In genomic region chr18:35144628-35145027, GRCh38 we compare ENCODE assay signal across 13 cellular contexts.
A peak's percentile ranks its signal among the peaks of the same experiment; 100 is the strongest.
DNase-seq lines count a peak whose midpoint lies in the region; ATAC-seq lines count a peak whose summit lies in the region.
"Had no signal": no experiment of that assay in that cellular context is flagged by ENCODE, and none has a peak within 500 bp of the region (broad histone marks: within the 10 kb centered on the region; RNA-seq: fewer than 3 reads in every experiment).

No MANE protein-coding gene starts in this region.

- no peak overlapping the region for H3K4me3 Mint-ChIP-seq in central memory CD8-positive, alpha-beta T cell
- H3K4me3 Mint-ChIP-seq in naive thymus-derived CD4-positive, alpha-beta T cell: no peak overlapping the region
- H3K4me3 Mint-ChIP-seq: CD14-positive monocyte had no signal

- no peak overlapping the region for H3K4me3 ChIP-seq in naive thymus-derived CD4-positive, alpha-beta T cell (ENCODE audit: low read length)
- H3K4me3 ChIP-seq: MG63 had no signal

- peak overlapping the region; percentile 38 for H3K27ac Mint-ChIP-seq in central memory CD8-positive, alpha-beta T cell (ENCODE audit: low read depth)
- peak overlapping the region in 6 of 9 donors; percentile 4 to 65 (median 50) for H3K27ac Mint-ChIP-seq in naive thymus-derived CD4-positive, alpha-beta T cell
- H3K27ac Mint-ChIP-seq: CD14-positive monocyte had no signal

- DNase-seq in left ventricle myocardium superior (no peak), Right ventricle myocardium inferior (ENCODE audit: missing footprints) (no peak), substantia nigra (lab: John Stamatoyannopoulos, UW) (no peak), ureter (ENCODE audit: low spot score) (no peak), NCI-H146 treated with DMSO at 0.1 percent for 48 hours (lab: John Stamatoyannopoulos, UW; ENCODE audit: unreplicated experiment) (no peak)
- no peak for DNase-seq in central memory CD8-positive, alpha-beta T cell (ENCODE audit: low spot score in 2 of 2)
- no peak for DNase-seq in naive thymus-derived CD4-positive, alpha-beta T cell
- DNase-seq in stimulated activated CD8-positive, alpha-beta memory T cell treated with anti-CD3 and anti-CD28 coated beads, Interleukin-4, amount 100 ng/mL, for 48 hours: no peak
- DNase-seq: NCI-H1048, SIG-M5 had no signal

- no peaks in the 10 kb centered on the region for H3K27me3 ChIP-seq in naive thymus-derived CD4-positive, alpha-beta T cell (ENCODE audit: control insufficient read depth in 2 of 2, insufficient read depth in 2 of 2, low read length in 2 of 2)
- H3K27me3 ChIP-seq: MG63 had no signal

- peaks cover 0 to 3% (median 0%) of the 10 kb centered on the region in 3 experiments for H3K9me3 ChIP-seq in naive thymus-derived CD4-positive, alpha-beta T cell (ENCODE audit: control insufficient read depth in 2 of 3, low read length in 3 of 3)
- H3K9me3 ChIP-seq: MG63 had no signal

- intact Hi-C loops in left ventricle myocardium superior (cut with micrococcal nuclease): loop anchor here (5.0 to 10.0 kb wide), 2 partner anchors 100 to 137 kb away; partner anchors contain the start of gene MAPRE2
- intact Hi-C loops in Right ventricle myocardium inferior (cut with DNase I): loop anchor here (1.0 to 10.0 kb wide), 3 partner anchors 117 to 260 kb away; no protein-coding TSS in a partner anchor
- intact Hi-C loops in naive thymus-derived CD4-positive, alpha-beta T cell (cut with micrococcal nuclease): loop anchor here (1.0 to 10.0 kb wide), 3 partner anchors 118 to 280 kb away; no protein-coding TSS in a partner anchor

- H3K27me3 Mint-ChIP-seq in central memory CD8-positive, alpha-beta T cell: no peaks in the 10 kb centered on the region
- no peaks in the 10 kb centered on the region for H3K27me3 Mint-ChIP-seq in naive thymus-derived CD4-positive, alpha-beta T cell

- H3K36me3 ChIP-seq in naive thymus-derived CD4-positive, alpha-beta T cell (ENCODE audit: control insufficient read depth in 2 of 3, insufficient read depth in 3 of 3, low read length in 3 of 3): peaks cover 0 to 23% (median 0%) of the 10 kb centered on the region in 3 experiments
- H3K36me3 ChIP-seq: MG63 had no signal

- CTCF ChIA-PET in naive thymus-derived CD4-positive, alpha-beta T cell (lab: Charles Lee): interaction anchor here (5.0 kb wide), 1 partner anchor 118 kb away, joined by 75 read pairs; no protein-coding TSS in a partner anchor

- H3K9me3 Mint-ChIP-seq in central memory CD8-positive, alpha-beta T cell: peaks cover 10% of the 10 kb centered on the region
- H3K9me3 Mint-ChIP-seq in naive thymus-derived CD4-positive, alpha-beta T cell: peaks cover 2 to 16% (median 8%) of the 10 kb centered on the region in 11 donors

- H3K27ac ChIP-seq in naive thymus-derived CD4-positive, alpha-beta T cell (ENCODE audit: low read depth, low read length): no peak overlapping the region
- peak overlapping the region; percentile 30 for H3K27ac ChIP-seq in substantia nigra (ENCODE audit: low read depth, low read length, poor library complexity, severe bottlenecking)
- H3K27ac ChIP-seq: RWPE1 had no signal

- peak; percentile 20 for ATAC-seq in left ventricle myocardium superior
- no peak for ATAC-seq in Right ventricle myocardium inferior
- no peak for ATAC-seq in central memory CD8-positive, alpha-beta T cell (replicated peaks; ENCODE audit: extremely low read depth, poor library complexity, severe bottlenecking)
- no peak for ATAC-seq in naive thymus-derived CD4-positive, alpha-beta T cell

- POLR2A ChIA-PET in naive thymus-derived CD4-positive, alpha-beta T cell (lab: Charles Lee): no interaction called here

- H3K4me1 Mint-ChIP-seq in central memory CD8-positive, alpha-beta T cell: peaks cover 6% of the 10 kb centered on the region
- peaks cover 0 to 14% (median 6%) of the 10 kb centered on the region in 7 donors for H3K4me1 Mint-ChIP-seq in naive thymus-derived CD4-positive, alpha-beta T cell

- peaks cover 7% of the 10 kb centered on the region for H3K36me3 Mint-ChIP-seq in central memory CD8-positive, alpha-beta T cell (ENCODE audit: insufficient read depth)
- H3K36me3 Mint-ChIP-seq in naive thymus-derived CD4-positive, alpha-beta T cell: peaks cover 10 to 52% (median 36%) of the 10 kb centered on the region in 5 donors

- no peaks in the 10 kb centered on the region for H3K4me1 ChIP-seq in naive thymus-derived CD4-positive, alpha-beta T cell (ENCODE audit: control insufficient read depth in 2 of 2, insufficient read depth in 2 of 2, low read length in 2 of 2)
